In genomic region chr1:155254228-155254713, GRCh38 we compare ENCODE assay signal across 8 cellular contexts. TPM values are rescaled to one million over a fixed set of nuclear protein-coding genes. Genes with fewer than 3 reads are reported as not detected.
DNase-seq lines count a peak whose midpoint lies in the region; ATAC-seq, FAIRE-seq and TF ChIP-seq lines count a peak whose summit lies in the region.

No MANE protein-coding gene starts in this region.

- DNase-seq in Right ventricle myocardium inferior (ENCODE audit: missing footprints) (peak; percentile 59), cardiac septum (ENCODE audit: low spot score) (no peak), GM12878 (ENCODE audit: low read depth, low spot score) (no peak), memory B cell (ENCODE audit: low spot score in 2 of 2) (no peak), uterus (no peak), cerebellar cortex (ENCODE audit: low spot score) (no peak)

- SMC1A ChIA-PET in GM12878 (lab: Charles Lee; ENCODE audit: uncharacterized antibody, unreplicated experiment) = interaction anchor here (1.2 kb wide), 1 partner anchor 53 kb away, joined by 5 read pairs; no protein-coding TSS in a partner anchor

- TF ChIP-seq EP300 in GM12878 (IDR thresholded peaks at IDR 0.05; ENCODE audit: borderline replicate concordance in 1 of 2, control insufficient read depth in 1 of 2, low read depth in 2 of 2, low read length in 2 of 2) = no peak

- H3K4me3 Mint-ChIP-seq in memory B cell = peak overlapping the region; percentile 84

- no peaks in the 10 kb centered on the region for H3K9me3 Mint-ChIP-seq in memory B cell

- H3K27ac Mint-ChIP-seq in memory B cell = peak overlapping the region; percentile 81

- H3K4me1 ChIP-seq in GM12878 (ENCODE audit: control insufficient read depth, insufficient read depth, low read length) (peaks cover 13% of the 10 kb centered on the region), uterus (peaks cover 0 to 18% of the 10 kb centered on the region in 2 donors)

- H3K4me3 ChIP-seq in GM12878 (peak overlapping the region; percentile 92), uterus (peak overlapping the region; percentile 64 to 92)

- RAD21 ChIA-PET in GM12878 (lab: Charles Lee; ENCODE audit: unreplicated experiment) = no interaction called here

- no peaks in the 10 kb centered on the region for H3K27me3 Mint-ChIP-seq in memory B cell

- ATAC-seq in Right ventricle myocardium inferior (peak; percentile 0), GM12878 (no peak), memory B cell (ENCODE audit: low read depth) (no peak), GM18867 (IDR thresholded peaks at IDR 0.05; ENCODE audit: unreplicated experiment) (no peak), HG03097 (IDR thresholded peaks at IDR 0.05; ENCODE audit: low FRiP score, unreplicated experiment) (no peak)

- intact Hi-C loops in Right ventricle myocardium inferior (cut with DNase I) = no loop called here
- intact Hi-C loops in cardiac septum (cut with DNase I) = loop anchor here (2.0 kb wide), 1 partner anchor 55 kb away; the partner anchor contains the start of gene FDPS
- intact Hi-C loops in GM12878 (cut with micrococcal nuclease; ENCODE audit: unreplicated experiment) = no loop called here
- intact Hi-C loops in uterus (cut with DNase I; ENCODE audit: low total_unique reads) = no loop called here

- peak overlapping the region; percentile 97 for H3K4me2 ChIP-seq in GM12878 (ENCODE audit: control insufficient read depth, insufficient read depth)

- peak overlapping the region; percentile 82 for H2AFZ ChIP-seq in GM12878 (ENCODE audit: control insufficient read depth, low read depth, low read length)

- TF ChIP-seq RAD21 in GM12878 (IDR thresholded peaks at IDR 0.05; ENCODE audit: insufficient read depth, low read depth, low read length) = no peak

- H3K27me3 ChIP-seq in GM12878 (replicated peaks in 1 of 2; ENCODE audit: control insufficient read depth in 2 of 2, insufficient read depth in 2 of 2, low read length in 1 of 2) = no peaks in the 10 kb centered on the region
- no peaks in the 10 kb centered on the region for H3K27me3 ChIP-seq in uterus

- peaks cover 7% of the 10 kb centered on the region for H3K79me2 ChIP-seq in GM12878 (ENCODE audit: control insufficient read depth, insufficient read depth, low read length)

- H3K36me3 Mint-ChIP-seq in memory B cell = peaks cover 12% of the 10 kb centered on the region

- H4K20me1 ChIP-seq in GM12878 (ENCODE audit: control insufficient read depth, insufficient read depth) = no peaks in the 10 kb centered on the region

- POLR2A ChIA-PET in GM12878 (lab: Charles Lee) = no interaction called here

- in situ Hi-C loops in GM12878 (cut with MboI) = no loop called here

- H3K27ac ChIP-seq in GM12878 (ENCODE audit: control insufficient read depth, insufficient read depth) = no peak overlapping the region
- peak overlapping the region; percentile 95 to 98 for H3K27ac ChIP-seq in uterus

- peak overlapping the region; percentile 24; the same call in 1 of the 2 replicates for H3K9ac ChIP-seq in GM12878 (ENCODE audit: control insufficient read depth, insufficient read depth, low read length)

- FAIRE-seq in GM12878 (lab: Jason Lieb, UNC) = no peak

- H3K4me1 Mint-ChIP-seq in memory B cell = peaks cover 35% of the 10 kb centered on the region

- no peak for TF ChIP-seq CTCF in GM12878 (IDR thresholded peaks at IDR 0.05 in 2 of 3, conservative IDR thresholded peaks at IDR 0.05 in 1 of 3; ENCODE audit: control insufficient read depth in 2 of 3, extremely low read depth in 1 of 3, insufficient read depth in 1 of 3, low read depth in 3 of 3, low read length in 3 of 3)
- no peak for TF ChIP-seq CTCF in uterus (IDR thresholded peaks at IDR 0.05)

- 62% methylated on average over 12 of the region's 12 CpGs for WGBS in GM12878 (ENCODE audit: insufficient coverage, insufficient replicate concordance, low lambda C conversion rate, missing lambda C conversion rate)

- BruUV-seq in GM12878 (replicated peaks; lab: Mats Ljungman, UMichigan) = no TSS peak

- H3K9me3 ChIP-seq in GM12878 (replicated peaks; ENCODE audit: control insufficient read depth, insufficient read depth, low read length) (no peaks in the 10 kb centered on the region), uterus (no peaks in the 10 kb centered on the region)

- TF ChIP-seq POLR2A in GM12878 (IDR thresholded peaks at IDR 0.05; ENCODE audit: low read depth, low read length) (no peak), uterus (IDR thresholded peaks at IDR 0.05) (no peak)

- H3K36me3 ChIP-seq in GM12878 (ENCODE audit: control insufficient read depth in 2 of 2, insufficient read depth in 2 of 2, low read length in 1 of 2) (peaks cover under 1 to 1% of the 10 kb centered on the region in 2 experiments; a peak in 1 of 4 replicates), uterus (no peaks in the 10 kb centered on the region)

- CTCF ChIA-PET in GM12878 (lab: Yijun Ruan, JAX) = interaction anchor here (0.7 to 9.6 kb wide), 3 partner anchors 9 to 70 kb away, joined by 3 to 225 read pairs (median 80); partner anchors contain the start of genes CLK2, HCN3 and RUSC1

RNA-seq across cellular contexts. Expression of gene ENTREP3, which starts 1.0 kb away (rescaled TPM):
- 14.5 TPM for total RNA-seq in Right ventricle myocardium inferior
- total RNA-seq in cardiac septum = 15.5 TPM
- total RNA-seq in GM12878 (2013; cell fraction: nucleolus; rRNA removed) = 10.8 and 12.7 TPM in 2 replicates
- 5.0 TPM in 2 replicates for total RNA-seq in GM12878 (2014; rRNA removed)
- total RNA-seq in GM12878 (2014; rRNA removed; fragmentation: Illumina TruSeq; extraction: Trizol) = 1.6 and 1.7 TPM in 2 replicates
- 29.5 and 31.8 TPM in 2 replicates for total RNA-seq in GM12878 (2021)
- polyA plus RNA-seq in GM12878 (2011; ENCODE audit: low read depth) = 6.8 TPM
- polyA plus RNA-seq in GM12878 (2011; rRNA removed) = 2.5 and 3.9 TPM in 2 replicates
- polyA plus RNA-seq in GM12878 (2011; cell fraction: cytosol; rRNA removed) = 6.8 and 6.9 TPM in 2 replicates
- 20.4 and 23.2 TPM in 2 replicates for polyA plus RNA-seq in GM12878 (2011; cell fraction: nucleus; rRNA removed)
- 17.1 and 19.2 TPM in 2 replicates for polyA plus RNA-seq in GM12878 (2012)
- polyA plus RNA-seq in GM12878 (2014; fragmentation: Illumina TruSeq; extraction: Trizol) = 3.2 and 6.4 TPM in 2 replicates
- 1 to 10 TPM; 2.5 to 3.8 TPM for polyA plus RNA-seq in GM12878 (2014; fragmentation: Nextera tagmentation; extraction: Ambion mirVana)
- polyA plus RNA-seq in GM12878 (2014; rRNA removed) = 13.8 and 19.7 TPM in 2 replicates
- 1 to 10 TPM; 2.8 to 3.7 TPM for polyA plus RNA-seq in GM12878 (2016; fragmentation: Nextera tagmentation; extraction: Ambion mirVana)
- polyA minus RNA-seq in GM12878 (2011; rRNA and poly(A)+ RNA removed) = 2.8 and 3.9 TPM in 2 replicates
- 4.9 and 7.1 TPM in 2 replicates for polyA minus RNA-seq in GM12878 (2011; cell fraction: cytosol; rRNA and poly(A)+ RNA removed)
- polyA minus RNA-seq in GM12878 (2011; cell fraction: nucleus; rRNA and poly(A)+ RNA removed) = 3.6 and 7.3 TPM in 2 replicates
- total RNA-seq in uterus = 10 to 100 TPM in 2 of 4 donors, 1 to 10 TPM in 2; 5.3 to 28.2 (median 11.7) TPM

RNA-seq across cellular contexts. Expression of gene SCAMP3, which starts 7.9 kb away (rescaled TPM):
- total RNA-seq in Right ventricle myocardium inferior = 55.4 TPM
- 61.5 TPM for total RNA-seq in cardiac septum
- total RNA-seq in GM12878 (2013; cell fraction: nucleolus; rRNA removed) = 23.2 and 26.9 TPM in 2 replicates
- 82.3 and 90.4 TPM in 2 replicates for total RNA-seq in GM12878 (2014; rRNA removed)
- 14.2 and 17.2 TPM in 2 replicates for total RNA-seq in GM12878 (2014; rRNA removed; fragmentation: Illumina TruSeq; extraction: Trizol)
- total RNA-seq in GM12878 (2021) = 73.3 and 82.1 TPM in 2 replicates
- 60.8 TPM for polyA plus RNA-seq in GM12878 (2011; ENCODE audit: low read depth)
- 45.8 and 93.8 TPM in 2 replicates for polyA plus RNA-seq in GM12878 (2011; rRNA removed)
- 143 and 152 TPM in 2 replicates for polyA plus RNA-seq in GM12878 (2011; cell fraction: cytosol; rRNA removed)
- polyA plus RNA-seq in GM12878 (2011; cell fraction: nucleus; rRNA removed) = 98.8 and 99.2 TPM in 2 replicates
- 58.7 and 60.7 TPM in 2 replicates for polyA plus RNA-seq in GM12878 (2012)
- 34.0 and 50.2 TPM in 2 replicates for polyA plus RNA-seq in GM12878 (2014; fragmentation: Illumina TruSeq; extraction: Trizol)
- polyA plus RNA-seq in GM12878 (2014; fragmentation: Nextera tagmentation; extraction: Ambion mirVana) = 10 to 100 TPM; 55.1 to 84.1 TPM
- 133 and 143 TPM in 2 replicates for polyA plus RNA-seq in GM12878 (2014; rRNA removed)
- 100 to 1,000 TPM; 128 to 130 TPM for polyA plus RNA-seq in GM12878 (2016; fragmentation: Nextera tagmentation; extraction: Ambion mirVana)
- polyA minus RNA-seq in GM12878 (2011; rRNA and poly(A)+ RNA removed) = 62.3 and 83.5 TPM in 2 replicates
- polyA minus RNA-seq in GM12878 (2011; cell fraction: cytosol; rRNA and poly(A)+ RNA removed) = 33.0 and 40.9 TPM in 2 replicates
- polyA minus RNA-seq in GM12878 (2011; cell fraction: nucleus; rRNA and poly(A)+ RNA removed) = 18.5 and 24.1 TPM in 2 replicates
- 10 to 100 TPM in 3 of 4 donors, 1 to 10 TPM in 1; 10.0 to 44.4 (median 29.2) TPM for total RNA-seq in uterus

RNA-seq across cellular contexts. Expression of gene CLK2, which starts 19.0 kb away (rescaled TPM):
- total RNA-seq in Right ventricle myocardium inferior (20.9 TPM), cardiac septum (24.7 TPM), GM12878 (2014; rRNA removed) (42.3 and 45.9 TPM in 2 replicates), GM12878 (2014; rRNA removed; fragmentation: Illumina TruSeq; extraction: Trizol) (27.2 and 29.3 TPM in 2 replicates), GM12878 (2021) (62.3 and 63.1 TPM in 2 replicates), uterus (10 to 100 TPM; 25.4 to 75.3 (median 39.3) TPM)
- 90.4 and 96.0 TPM in 2 replicates for total RNA-seq in GM12878 (2013; cell fraction: nucleolus; rRNA removed)
- 25.1 TPM for polyA plus RNA-seq in GM12878 (2011; ENCODE audit: low read depth)
- polyA plus RNA-seq in GM12878 (2011; rRNA removed) (50.2 and 76.9 TPM in 2 replicates), GM12878 (2014; fragmentation: Illumina TruSeq; extraction: Trizol) (54.9 and 55.6 TPM in 2 replicates), GM12878 (2014; fragmentation: Nextera tagmentation; extraction: Ambion mirVana) (10 to 100 TPM; 11.1 to 17.8 TPM), GM12878 (2014; rRNA removed) (81.9 and 83.7 TPM in 2 replicates), GM12878 (2016; fragmentation: Nextera tagmentation; extraction: Ambion mirVana) (10 to 100 TPM; 23.4 to 27.5 TPM)
- 55.4 and 60.6 TPM in 2 replicates for polyA plus RNA-seq in GM12878 (2011; cell fraction: cytosol; rRNA removed)
- polyA plus RNA-seq in GM12878 (2011; cell fraction: nucleus; rRNA removed) = 687 and 698 TPM in 2 replicates
- polyA plus RNA-seq in GM12878 (2012) = 38.5 and 52.1 TPM in 2 replicates
- polyA minus RNA-seq in GM12878 (2011; rRNA and poly(A)+ RNA removed) = 64.9 and 65.5 TPM in 2 replicates
- 14.3 and 18.9 TPM in 2 replicates for polyA minus RNA-seq in GM12878 (2011; cell fraction: cytosol; rRNA and poly(A)+ RNA removed)
- polyA minus RNA-seq in GM12878 (2011; cell fraction: nucleus; rRNA and poly(A)+ RNA removed) = 76.3 and 124 TPM in 2 replicates

RNA-seq across cellular contexts. Expression of gene HCN3, which starts 23.0 kb away (rescaled TPM):
- total RNA-seq in Right ventricle myocardium inferior (1.8 TPM), cardiac septum (2.2 TPM), GM12878 (2014; rRNA removed) (1.6 and 2.5 TPM in 2 replicates), GM12878 (2014; rRNA removed; fragmentation: Illumina TruSeq; extraction: Trizol) (1.2 and 1.7 TPM in 2 replicates), GM12878 (2021) (2.5 and 2.8 TPM in 2 replicates), uterus (1 to 10 TPM in 2 of 4 donors, not detected in 2; 4.2 to 5.5 TPM)
- total RNA-seq in GM12878 (2013; cell fraction: nucleolus; rRNA removed) = 2.0 and 3.4 TPM in 2 replicates
- 1.1 TPM for polyA plus RNA-seq in GM12878 (2011; ENCODE audit: low read depth)
- polyA plus RNA-seq in GM12878 (2011; rRNA removed) (1.6 and 2.5 TPM in 2 replicates), GM12878 (2014; fragmentation: Illumina TruSeq; extraction: Trizol) (1.9 and 3.1 TPM in 2 replicates), GM12878 (2014; fragmentation: Nextera tagmentation; extraction: Ambion mirVana) (under 1 TPM; 0.08 to 0.31 TPM), GM12878 (2014; rRNA removed) (3.7 and 4.1 TPM in 2 replicates), GM12878 (2016; fragmentation: Nextera tagmentation; extraction: Ambion mirVana) (1 to 10 TPM; 1.7 to 1.8 TPM)
- 2.6 and 3.6 TPM in 2 replicates for polyA plus RNA-seq in GM12878 (2011; cell fraction: cytosol; rRNA removed)
- 26.8 and 30.1 TPM in 2 replicates for polyA plus RNA-seq in GM12878 (2011; cell fraction: nucleus; rRNA removed)
- polyA plus RNA-seq in GM12878 (2012) = 1.8 and 1.9 TPM in 2 replicates
- polyA minus RNA-seq in GM12878 (2011; rRNA and poly(A)+ RNA removed) = 1.4 and 1.6 TPM in 2 replicates
- polyA minus RNA-seq in GM12878 (2011; cell fraction: cytosol; rRNA and poly(A)+ RNA removed) = 1.7 and 3.6 TPM in 2 replicates
- 2.3 and 5.5 TPM in 2 replicates for polyA minus RNA-seq in GM12878 (2011; cell fraction: nucleus; rRNA and poly(A)+ RNA removed)

RNA-seq across cellular contexts. Expression of gene MTX1, which starts 45.8 kb away (rescaled TPM):
- total RNA-seq in Right ventricle myocardium inferior (16.5 TPM), cardiac septum (16.4 TPM), GM12878 (2014; rRNA removed) (82.7 and 92.0 TPM in 2 replicates), GM12878 (2014; rRNA removed; fragmentation: Illumina TruSeq; extraction: Trizol) (34.3 and 36.3 TPM in 2 replicates), GM12878 (2021) (42.9 and 47.4 TPM in 2 replicates), uterus (10 to 100 TPM in 3 of 4 donors, 1 to 10 TPM in 1; 9.7 to 62.4 (median 26.0) TPM)
- total RNA-seq in GM12878 (2013; cell fraction: nucleolus; rRNA removed) = 8.6 and 10.8 TPM in 2 replicates
- polyA plus RNA-seq in GM12878 (2011; ENCODE audit: low read depth) = 20.2 TPM
- polyA plus RNA-seq in GM12878 (2011; rRNA removed) (23.1 and 50.9 TPM in 2 replicates), GM12878 (2014; fragmentation: Illumina TruSeq; extraction: Trizol) (17.6 and 43.8 TPM in 2 replicates), GM12878 (2014; fragmentation: Nextera tagmentation; extraction: Ambion mirVana) (10 to 100 TPM; 15.8 to 25.5 TPM), GM12878 (2014; rRNA removed) (66.8 and 78.1 TPM in 2 replicates), GM12878 (2016; fragmentation: Nextera tagmentation; extraction: Ambion mirVana) (10 to 100 TPM; 72.7 to 74.5 TPM)
- polyA plus RNA-seq in GM12878 (2011; cell fraction: cytosol; rRNA removed) = 89.6 and 98.0 TPM in 2 replicates
- 55.7 and 58.1 TPM in 2 replicates for polyA plus RNA-seq in GM12878 (2011; cell fraction: nucleus; rRNA removed)
- 35.8 and 42.8 TPM in 2 replicates for polyA plus RNA-seq in GM12878 (2012)
- polyA minus RNA-seq in GM12878 (2011; rRNA and poly(A)+ RNA removed) = 23.8 and 50.1 TPM in 2 replicates
- polyA minus RNA-seq in GM12878 (2011; cell fraction: cytosol; rRNA and poly(A)+ RNA removed) = 25.9 and 28.2 TPM in 2 replicates
- polyA minus RNA-seq in GM12878 (2011; cell fraction: nucleus; rRNA and poly(A)+ RNA removed) = 17.5 and 21.9 TPM in 2 replicates
